Comparison of ENCODE assay signal across 11 cellular contexts in genomic region chr19:33168528-33168927, GRCh38. TPM values are rescaled to one million over a fixed set of nuclear protein-coding genes. Genes with fewer than 3 reads are reported as not detected.
"Had no signal": no experiment of that assay in that cellular context is flagged by ENCODE, and none has a peak within 500 bp of the region (broad histone marks: within the 10 kb centered on the region; RNA-seq: fewer than 3 reads in every experiment).

No MANE protein-coding gene starts in this region.

- H3K27ac Mint-ChIP-seq: GM23338, H9, HFFc6 had no signal

- DNase-seq: GM23248, GOT3, H7, H9, HCEC 1CT, HFFc6 had no signal

- H3K4me1 Mint-ChIP-seq: GM23338 had no signal

- H3K4me3 ChIP-seq: GM23248, GM23338, HAP-1 had no signal

- H3K4me2 ChIP-seq: GM23338 had no signal

- ATAC-seq: GM23338, HCT116 had no signal

- H3K4me3 Mint-ChIP-seq: GM23338, H9, HFFc6 had no signal

- H3K27ac ChIP-seq: GM23248 had no signal

- H3K36me3 ChIP-seq: HAP-1 had no signal

- FAIRE-seq: H1, H54 had no signal

RNA-seq across cellular contexts. Expression of gene WDR88, which starts 36.6 kb away (rescaled TPM):
- polyA plus RNA-seq: GM23338, H1 had no signal

RNA-seq across cellular contexts. Expression of gene SLC7A10, which starts 57.1 kb away (rescaled TPM):
- polyA plus RNA-seq: GM23248 had no signal
